ENCODE assay signal across 9 cellular contexts in genomic region chr2:195477248-195477995, GRCh38.
DNase-seq lines count a peak whose midpoint lies in the region; ATAC-seq and TF ChIP-seq lines count a peak whose summit lies in the region.
"Had no signal": no experiment of that assay in that cellular context is flagged by ENCODE, and none has a peak within 500 bp of the region (broad histone marks: within the 10 kb centered on the region; RNA-seq: fewer than 3 reads in every experiment).

No MANE protein-coding gene starts in this region.

- no peaks in the 10 kb centered on the region for H3K9me3 ChIP-seq in gastroesophageal sphincter

- no peak overlapping the region for H3K27ac ChIP-seq in gastroesophageal sphincter

- DNase-seq in EL = peak; percentile 83
- DNase-seq in epithelial cell of esophagus (ENCODE audit: low read depth) = peak; percentile 27
- DNase-seq in SHP77 treated with DMSO at 0.1 percent for 48 hours (lab: John Stamatoyannopoulos, UW) = no peak

- H3K27me3 ChIP-seq in gastroesophageal sphincter = no peaks in the 10 kb centered on the region

- H3K4me1 ChIP-seq in gastroesophageal sphincter = no peaks in the 10 kb centered on the region

- H3K36me3 ChIP-seq in gastroesophageal sphincter = no peaks in the 10 kb centered on the region

- TF ChIP-seq CTCF in epithelial cell of esophagus (IDR thresholded peaks at IDR 0.05; ENCODE audit: insufficient read depth, low read depth, low read length, missing control alignments) (no peak), gastroesophageal sphincter (IDR thresholded peaks at IDR 0.05) (no peak)

- no peak for TF ChIP-seq EP300 in gastroesophageal sphincter (IDR thresholded peaks at IDR 0.05)

- 72 to 88% methylated on average over 2 of the region's 2 CpGs for WGBS in gastroesophageal sphincter (ENCODE audit: low coverage in 1 of 2), 2 donors

- H3K4me3 ChIP-seq in epithelial cell of esophagus (ENCODE audit: low read length) (no peak overlapping the region), gastroesophageal sphincter (no peak overlapping the region)

- peak; percentile 49 for ATAC-seq in GM21528 (IDR thresholded peaks at IDR 0.05; ENCODE audit: low FRiP score, unreplicated experiment)
- ATAC-seq in HG03575 (IDR thresholded peaks at IDR 0.05; ENCODE audit: extremely low read depth, insufficient number of reproducible peaks, low FRiP score, unreplicated experiment) = peak; percentile 56
- ATAC-seq in HG03108 (IDR thresholded peaks at IDR 0.05; ENCODE audit: unreplicated experiment) = no peak
- no peak for ATAC-seq in HG03095 (IDR thresholded peaks at IDR 0.05; ENCODE audit: unreplicated experiment)
- no peak for ATAC-seq in gastroesophageal sphincter
- ATAC-seq: esophagus mucosa had no signal

- TF ChIP-seq POLR2A in gastroesophageal sphincter (IDR thresholded peaks at IDR 0.05) = no peak

Comparison
In these comparisons a context has a peak if more than half of its experiments do, and no peak if none do; other contexts are left out.
1. ATAC-seq: peak in GM21528 (single experiment) and HG03575 (single experiment); none in HG03108 (single experiment), HG03095 (single experiment) and gastroesophageal sphincter (single experiment).